In the genomic region with DNA sequence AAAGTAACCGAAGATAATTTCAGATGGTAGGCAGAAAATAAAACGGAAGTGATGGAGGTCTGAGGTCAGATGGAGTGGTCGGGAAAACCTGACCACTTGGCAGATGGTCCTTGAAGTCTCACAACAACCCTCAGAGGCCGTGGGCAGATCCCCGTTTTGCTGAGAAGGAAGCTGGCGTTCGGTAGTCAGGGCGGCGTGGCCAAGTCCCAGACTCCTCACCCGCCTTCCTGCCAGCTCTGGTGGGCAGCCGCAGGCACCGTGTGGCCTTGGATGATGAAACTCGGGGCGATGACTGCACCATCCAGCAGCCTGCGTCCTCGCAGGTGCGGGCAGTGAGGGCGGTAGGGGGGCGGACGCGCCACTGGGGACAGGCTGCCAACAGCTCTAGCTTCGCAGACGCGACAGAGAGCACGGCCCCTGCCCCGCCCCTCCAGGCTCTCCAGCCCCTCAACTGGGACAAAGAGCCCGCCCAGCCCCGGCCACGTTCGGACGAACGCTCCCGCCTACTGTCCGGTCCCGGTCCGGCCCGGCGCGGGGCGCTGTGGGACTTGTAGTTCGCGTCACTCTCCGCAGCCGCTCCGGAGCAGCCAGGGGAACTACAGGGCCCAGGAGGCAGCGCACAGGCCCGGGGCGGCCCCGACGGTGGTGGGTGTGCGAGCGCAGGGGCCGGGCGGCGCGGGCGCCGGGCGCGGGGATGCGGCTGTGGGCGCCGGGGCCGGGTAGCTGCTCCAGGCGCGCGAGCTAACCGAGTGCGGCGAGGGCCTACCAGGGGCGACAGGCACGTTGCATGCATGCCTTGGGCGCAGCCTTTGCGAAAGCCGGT, we compare ENCODE assay signal across 8 cellular contexts. TPM values are rescaled to one million over a fixed set of nuclear protein-coding genes. Genes with fewer than 3 reads are reported as not detected.
DNase-seq lines count a peak whose midpoint lies in the region; ATAC-seq and TF ChIP-seq lines count a peak whose summit lies in the region.

A gene with protein sequence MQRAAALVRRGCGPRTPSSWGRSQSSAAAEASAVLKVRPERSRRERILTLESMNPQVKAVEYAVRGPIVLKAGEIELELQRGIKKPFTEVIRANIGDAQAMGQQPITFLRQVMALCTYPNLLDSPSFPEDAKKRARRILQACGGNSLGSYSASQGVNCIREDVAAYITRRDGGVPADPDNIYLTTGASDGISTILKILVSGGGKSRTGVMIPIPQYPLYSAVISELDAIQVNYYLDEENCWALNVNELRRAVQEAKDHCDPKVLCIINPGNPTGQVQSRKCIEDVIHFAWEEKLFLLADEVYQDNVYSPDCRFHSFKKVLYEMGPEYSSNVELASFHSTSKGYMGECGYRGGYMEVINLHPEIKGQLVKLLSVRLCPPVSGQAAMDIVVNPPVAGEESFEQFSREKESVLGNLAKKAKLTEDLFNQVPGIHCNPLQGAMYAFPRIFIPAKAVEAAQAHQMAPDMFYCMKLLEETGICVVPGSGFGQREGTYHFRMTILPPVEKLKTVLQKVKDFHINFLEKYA (plus strand): TSS at position 673 of the 823 bp plus-strand sequence. CDS start 354 bp downstream, outside the sequence.

- WGBS in mesodermal cell (ENCODE audit: insufficient coverage in 2 of 2), 2 experiments = 1 to 2% methylated on average over 46 to 63 of the region's 75 CpGs

- TF ChIP-seq CTCF in Calu3 (IDR thresholded peaks at IDR 0.05; ENCODE audit: unreplicated experiment) = peak; percentile 13

- H3K27ac ChIP-seq in mesodermal cell (ENCODE audit: low read depth, low read length, severe bottlenecking) = peak within 1 kb of the TSS; percentile 83

- intact Hi-C loops in Calu3 (cut with micrococcal nuclease; ENCODE audit: unreplicated experiment) = loop anchor here (2.0 kb wide), 1 partner anchor 29 kb away; no protein-coding TSS in a partner anchor

- peak; percentile 98 for ATAC-seq in GM21367 (IDR thresholded peaks at IDR 0.05; ENCODE audit: unreplicated experiment)

- in situ Hi-C loops in endometrial microvascular endothelial cells (cut with HindIII; ENCODE audit: inconsistent ontology term, low pct_unique_long_range_greater_than_20kb, low sequenced_read_pairs) = no loop called here

- no peaks in the 10 kb centered on the region for H3K27me3 Mint-ChIP-seq in Calu3 (ENCODE audit: unreplicated experiment)

- peaks cover 50% of the 10 kb centered on the region for H3K4me1 Mint-ChIP-seq in Calu3 (ENCODE audit: low read depth, unreplicated experiment)

- peaks cover 48% of the 10 kb centered on the region for H3K36me3 Mint-ChIP-seq in Calu3 (ENCODE audit: insufficient read depth, unreplicated experiment)

- H3K9ac ChIP-seq in NT2/D1 (ENCODE audit: insufficient read length, low read depth) = peak within 1 kb of the TSS; percentile 94

- peak within 1 kb of the TSS; percentile 82 for H3K4me3 Mint-ChIP-seq in Calu3 (ENCODE audit: low read depth, unreplicated experiment)

- H3K27me3 ChIP-seq in NT2/D1 (ENCODE audit: insufficient read depth, insufficient read length) = peaks cover 16% of the 10 kb centered on the region

- peak within 1 kb of the TSS; percentile 97 for H3K27ac Mint-ChIP-seq in Calu3 (ENCODE audit: unreplicated experiment)

- BruUV-seq in Calu3 (replicated peaks; lab: Mats Ljungman, UMichigan) = no TSS peak

- no peaks in the 10 kb centered on the region for H3K9me3 Mint-ChIP-seq in Calu3 (ENCODE audit: low read depth, unreplicated experiment)

- H3K4me3 ChIP-seq in NT2/D1 (ENCODE audit: insufficient read length, low read depth) = peak within 1 kb of the TSS; percentile 95
- H3K4me3 ChIP-seq in mesodermal cell (ENCODE audit: extremely low read depth, insufficient read depth, low read length, poor library complexity, severe bottlenecking) = peak within 1 kb of the TSS; percentile 75

- H3K4me1 ChIP-seq in NT2/D1 (ENCODE audit: insufficient read depth, insufficient read length) (peaks cover 11% of the 10 kb centered on the region), mesodermal cell (ENCODE audit: control insufficient read depth, insufficient read depth, low read length, poor library complexity, severe bottlenecking) (peaks cover 27% of the 10 kb centered on the region)

- H3K9me3 ChIP-seq in NT2/D1 (ENCODE audit: insufficient read depth, low read length) = no peaks in the 10 kb centered on the region
- H3K9me3 ChIP-seq in mesodermal cell (ENCODE audit: control insufficient read depth, low read length) = no peaks in the 10 kb centered on the region

- CTCF ChIA-PET in Calu3 (lab: Charles Lee) = interaction anchor here (0.5 to 1.8 kb wide), 14 partner anchors 10 to 136 kb away, joined by 3 to 7 read pairs (median 4); no protein-coding TSS in a partner anchor

- DNase-seq in Calu3 (peak; percentile 100), HT1080 (ENCODE audit: low read depth) (peak; percentile 96), NT2/D1 (ENCODE audit: low read depth, low spot score) (peak; percentile 95)
- peak; percentile 74 for DNase-seq in activated CD8-positive, alpha-beta memory T cell treated with anti-CD3 and anti-CD28 coated beads, Interleukin-2, amount 50 U/mL, for 4 hours
- DNase-seq in stimulated activated CD8-positive, alpha-beta memory T cell treated with anti-CD3 and anti-CD28 coated beads, Interleukin-15, amount 100 ng/mL, for 24 hours (ENCODE audit: low read depth) = peak; percentile 61

- peaks cover 23% of the 10 kb centered on the region for H3K36me3 ChIP-seq in NT2/D1 (ENCODE audit: insufficient read depth, insufficient read length, low read length)
- peaks cover 24% of the 10 kb centered on the region for H3K36me3 ChIP-seq in mesodermal cell (ENCODE audit: control insufficient read depth, insufficient read depth, low read length)

RNA-seq across cellular contexts. Expression of the gene that starts here (rescaled TPM):
- 63.2 and 68.9 TPM in 2 replicates for total RNA-seq in Calu3 (2022)
- total RNA-seq in HT1080 (2014; rRNA removed; shearing (Covaris generic)) = 19.6 and 20.7 TPM in 2 replicates
- 32.0 and 40.0 TPM in 2 replicates for polyA plus RNA-seq in HT1080 (2015; cell fraction: cytosol; rRNA removed)
- polyA plus RNA-seq in HT1080 (2015; cell fraction: nucleus; rRNA removed) = 33.6 and 36.5 TPM in 2 replicates
- 12.6 TPM for total RNA-seq in endometrial microvascular endothelial cells (ENCODE audit: inconsistent ontology term)
- 20.4 TPM for polyA plus RNA-seq in mesodermal cell (2013, experiment 1 of 2)
- polyA plus RNA-seq in mesodermal cell (2013, experiment 2 of 2) = 19.3 TPM

Comparison
In these comparisons a context has a peak if more than half of its experiments do, and no peak if none do; other contexts are left out.
1. Peak in every context shown above with its lines: DNase-seq, ATAC-seq, H3K4me3 ChIP-seq and H3K27ac ChIP-seq.